1 cellular context compared by ENCODE assay signal in genomic region chr13:41588899-41589298, GRCh38.
A peak's percentile ranks its signal among the peaks of the same experiment; 100 is the strongest.
TF ChIP-seq lines count a peak whose summit lies in the region.

No MANE protein-coding gene starts in this region.

TF ChIP-seq in K562, 482 proteins besides CTCF, POLR2A, EP300 and RAD21 (continued from another document and continues in another):
- no peak for TF ChIP-seq ZNF655 (CRISPR knock-in tag; IDR thresholded peaks at IDR 0.05)
- TF ChIP-seq NONO (IDR thresholded peaks at IDR 0.05; ENCODE audit: low read depth in 2 of 2, low read length in 1 of 2), result no peak
- no peak for TF ChIP-seq ZBED1 (IDR thresholded peaks at IDR 0.05)
- no peak for TF ChIP-seq KDM2B (CRISPR knock-in tag; IDR thresholded peaks at IDR 0.05)
- no peak for TF ChIP-seq ZNF324 (CRISPR knock-in tag; IDR thresholded peaks at IDR 0.05)
- TF ChIP-seq NKRF (IDR thresholded peaks at IDR 0.05; ENCODE audit: borderline replicate concordance), result no peak
- no peak for TF ChIP-seq CHAMP1 (IDR thresholded peaks at IDR 0.05)
- TF ChIP-seq POLR2AphosphoS5 (IDR thresholded peaks at IDR 0.05; ENCODE audit: control insufficient read depth, insufficient read depth, low read depth, low read length), result no peak
- TF ChIP-seq DIDO1 (tag; IDR thresholded peaks at IDR 0.05; ENCODE audit: low read depth), result no peak
- no peak for TF ChIP-seq ARHGAP35 (IDR thresholded peaks at IDR 0.05; ENCODE audit: partially characterized antibody)
- TF ChIP-seq ATF3 (IDR thresholded peaks at IDR 0.05), result peak; percentile 69
- TF ChIP-seq ATF3 (CRISPR knock-in tag; conservative IDR thresholded peaks at IDR 0.05), result no peak
- no peak for TF ChIP-seq TSC22D4 (tag; IDR thresholded peaks at IDR 0.05)
- TF ChIP-seq ZNF431 (CRISPR knock-in tag; IDR thresholded peaks at IDR 0.05), result no peak
- no peak for TF ChIP-seq ETV5 (CRISPR knock-in tag; IDR thresholded peaks at IDR 0.05; ENCODE audit: low read depth)
- TF ChIP-seq MAFG (tag; conservative IDR thresholded peaks at IDR 0.05), result peak; percentile 94
- no peak for TF ChIP-seq ZNF696 (CRISPR knock-in tag; conservative IDR thresholded peaks at IDR 0.05)
- no peak for TF ChIP-seq PTBP1 (IDR thresholded peaks at IDR 0.05; ENCODE audit: low read depth, low read length)
- peak; percentile 92 for TF ChIP-seq FOSL1 (tag; conservative IDR thresholded peaks at IDR 0.05)
- no peak for TF ChIP-seq ZNF140 (CRISPR knock-in tag; IDR thresholded peaks at IDR 0.05)
- TF ChIP-seq CAMTA2 (CRISPR knock-in tag; conservative IDR thresholded peaks at IDR 0.05), result no peak
- TF ChIP-seq MAFF (IDR thresholded peaks at IDR 0.05; ENCODE audit: low read length), result peak; percentile 86
- TF ChIP-seq ZNF316 (IDR thresholded peaks at IDR 0.05), result peak; percentile 97
- TF ChIP-seq MYBL2 (IDR thresholded peaks at IDR 0.05; ENCODE audit: low read depth), result no peak
- no peak for TF ChIP-seq MYBL2 (CRISPR knock-in tag; IDR thresholded peaks at IDR 0.05; ENCODE audit: borderline replicate concordance)
- TF ChIP-seq ZNF764 (CRISPR knock-in tag; IDR thresholded peaks at IDR 0.05; ENCODE audit: low read depth), result no peak
- no peak for TF ChIP-seq DLX4 (CRISPR knock-in tag; IDR thresholded peaks at IDR 0.05)
- no peak for TF ChIP-seq ILF3 (IDR thresholded peaks at IDR 0.05; ENCODE audit: borderline replicate concordance)
- no peak for TF ChIP-seq USF2 (CRISPR knock-in tag; IDR thresholded peaks at IDR 0.05)
- no peak for TF ChIP-seq ZEB2 (IDR thresholded peaks at IDR 0.05)
- TF ChIP-seq ZNF274 (IDR thresholded peaks at IDR 0.05; ENCODE audit: borderline replicate concordance, low read depth, low read length), result no peak
- TF ChIP-seq ZNF740 (CRISPR knock-in tag; IDR thresholded peaks at IDR 0.05), result peak; percentile 66; the same call in 1 of the 2 replicates
- peak in 1 of 2 experiments; percentile 65; a peak in 1 of 4 replicates for TF ChIP-seq ZNF740 (tag; IDR thresholded peaks at IDR 0.05)
- TF ChIP-seq RFX5 (IDR thresholded peaks at IDR 0.05; ENCODE audit: low read depth, low read length), result no peak
- TF ChIP-seq DACH1 (IDR thresholded peaks at IDR 0.05; ENCODE audit: partially characterized antibody), result no peak
- no peak for TF ChIP-seq STAG1 (CRISPR knock-in tag; IDR thresholded peaks at IDR 0.05; ENCODE audit: borderline replicate concordance)
- TF ChIP-seq TCF7 (IDR thresholded peaks at IDR 0.05; ENCODE audit: borderline replicate concordance), result no peak
- TF ChIP-seq BACH1 (tag; IDR thresholded peaks at IDR 0.05), result peak; percentile 94
- TF ChIP-seq GATAD2A (IDR thresholded peaks at IDR 0.05), result no peak
- no peak for TF ChIP-seq DDX20 (tag; IDR thresholded peaks at IDR 0.05; ENCODE audit: low read depth)
- TF ChIP-seq MED1 (CRISPR knock-in tag; IDR thresholded peaks at IDR 0.05; ENCODE audit: borderline replicate concordance), result no peak
- no peak for TF ChIP-seq COPS2 (conservative IDR thresholded peaks at IDR 0.05)
- no peak for TF ChIP-seq ETV6 (IDR thresholded peaks at IDR 0.05; ENCODE audit: borderline replicate concordance in 1 of 2, low read depth in 2 of 2, low read length in 1 of 2)
- no peak for TF ChIP-seq ETV6 (CRISPR knock-in tag; IDR thresholded peaks at IDR 0.05; ENCODE audit: borderline replicate concordance)
- TF ChIP-seq MCM3 (IDR thresholded peaks at IDR 0.05), result no peak
- TF ChIP-seq ZNF551 (CRISPR knock-in tag; IDR thresholded peaks at IDR 0.05), result no peak
- no peak for TF ChIP-seq GMEB1 (CRISPR knock-in tag; IDR thresholded peaks at IDR 0.05)
- TF ChIP-seq ZNF586 (CRISPR knock-in tag; conservative IDR thresholded peaks at IDR 0.05), result no peak
- no peak for TF ChIP-seq ZNF79 (CRISPR knock-in tag; IDR thresholded peaks at IDR 0.05; ENCODE audit: low read depth)
- TF ChIP-seq SMARCA5 (IDR thresholded peaks at IDR 0.05), result no peak
- TF ChIP-seq ZNF395 (CRISPR knock-in tag; IDR thresholded peaks at IDR 0.05), result no peak
- TF ChIP-seq SMARCC2 (IDR thresholded peaks at IDR 0.05; ENCODE audit: low read depth), result no peak
- no peak for TF ChIP-seq MBD1 (CRISPR knock-in tag; IDR thresholded peaks at IDR 0.05)
- no peak for TF ChIP-seq ZNF232 (CRISPR knock-in tag; IDR thresholded peaks at IDR 0.05)
- TF ChIP-seq SPI1 (IDR thresholded peaks at IDR 0.05; ENCODE audit: borderline replicate concordance, low read depth, low read length), result no peak
- TF ChIP-seq ZNF589 (CRISPR knock-in tag; IDR thresholded peaks at IDR 0.05; ENCODE audit: low read depth), result no peak
- TF ChIP-seq U2AF1 (optimal IDR thresholded peaks at IDR 0.05; ENCODE audit: low read depth, low read length), result no peak
- TF ChIP-seq BHLHE40 (IDR thresholded peaks at IDR 0.05; ENCODE audit: low read length), result no peak
- no peak for TF ChIP-seq FOXK1 (CRISPR knock-in tag; IDR thresholded peaks at IDR 0.05; ENCODE audit: borderline replicate concordance)
- no peak for TF ChIP-seq BRF1 (IDR thresholded peaks at IDR 0.05; ENCODE audit: borderline replicate concordance, extremely low read depth, insufficient read length)
- no peak for TF ChIP-seq SRSF3 (IDR thresholded peaks at IDR 0.05; ENCODE audit: insufficient read depth, low read length)
- TF ChIP-seq MAFK (IDR thresholded peaks at IDR 0.05; ENCODE audit: low read length), result peak; percentile 91
- TF ChIP-seq ZNF277 (CRISPR knock-in tag; IDR thresholded peaks at IDR 0.05; ENCODE audit: borderline replicate concordance), result no peak
- TF ChIP-seq ZKSCAN3 (CRISPR knock-in tag; IDR thresholded peaks at IDR 0.05), result no peak
- TF ChIP-seq TFAM (CRISPR knock-in tag; conservative IDR thresholded peaks at IDR 0.05), result no peak
